In genomic region chr2:132416080-132416911, GRCh38 we compare ENCODE assay signal across 9 cellular contexts. TPM values are rescaled to one million over a fixed set of nuclear protein-coding genes. Genes with fewer than 3 reads are reported as not detected.
DNase-seq lines count a peak whose midpoint lies in the region; ATAC-seq, FAIRE-seq and TF ChIP-seq lines count a peak whose summit lies in the region.
"Had no signal": no experiment of that assay in that cellular context is flagged by ENCODE, and none has a peak within 500 bp of the region (broad histone marks: within the 10 kb centered on the region; RNA-seq: fewer than 3 reads in every experiment).

TSS of gene GPR39 (plus strand) at chr2:132416805.

- peak within 1 kb of the TSS; percentile 55 for H3K9ac ChIP-seq in trophoblast cell (ENCODE audit: low read length)

- H3K4ac ChIP-seq in trophoblast cell (ENCODE audit: low read depth, low read length): no peak within 1 kb of the TSS

- no peak within 1 kb of the TSS for H4K12ac ChIP-seq in trophoblast cell (ENCODE audit: low read depth, low read length)

- no peak within 1 kb of the TSS for H3K23ac ChIP-seq in trophoblast cell (ENCODE audit: low read length)

- no peak for TF ChIP-seq CTCF in WERI-Rb-1 (IDR thresholded peaks at IDR 0.05; ENCODE audit: low read depth, low read length)

- DNase-seq in DMS 273 (lab: John Stamatoyannopoulos, UW; ENCODE audit: unreplicated experiment) (peak; percentile 91), NCI-H1105 (lab: John Stamatoyannopoulos, UW) (peak; percentile 70), WERI-Rb-1 (peak; percentile 59), left cardiac atrium (peak; percentile 62), trophoblast cell (peak; percentile 85 to 91), GM12891 (ENCODE audit: insufficient read length, low spot score) (no peak)

- peak within 1 kb of the TSS; percentile 69 for H4K91ac ChIP-seq in trophoblast cell (ENCODE audit: low read depth, low read length)

- peak within 1 kb of the TSS; percentile 59 for H3K18ac ChIP-seq in trophoblast cell (ENCODE audit: low read length)

- H2BK5ac ChIP-seq in trophoblast cell (ENCODE audit: low read depth, low read length, poor library complexity): peak within 1 kb of the TSS; percentile 74

- no peak within 1 kb of the TSS for H3K27ac ChIP-seq in WERI-Rb-1
- peak within 1 kb of the TSS; percentile 77 for H3K27ac ChIP-seq in trophoblast cell (ENCODE audit: low read depth, low read length)
- H3K27ac ChIP-seq: neutrophil had no signal

- H3K4me2 ChIP-seq in trophoblast cell (ENCODE audit: low read length): peak within 1 kb of the TSS; percentile 91

- H3K4me3 ChIP-seq in WERI-Rb-1 (ENCODE audit: low read depth, low read length): peak within 1 kb of the TSS; percentile 71
- H3K4me3 ChIP-seq in trophoblast cell (ENCODE audit: low read depth, low read length): peak within 1 kb of the TSS; percentile 70

- no peak for TF ChIP-seq POLR2A in GM12891 (IDR thresholded peaks at IDR 0.05; ENCODE audit: low read depth, low read length)

- peak within 1 kb of the TSS; percentile 81 for H4K8ac ChIP-seq in trophoblast cell (ENCODE audit: low read depth, low read length)

- peak within 1 kb of the TSS; percentile 39 for H2BK120ac ChIP-seq in trophoblast cell (ENCODE audit: insufficient read depth, low read length, poor library complexity)

- peak within 1 kb of the TSS; percentile 61 for H3K14ac ChIP-seq in trophoblast cell (ENCODE audit: low read length)

- no peaks in the 10 kb centered on the region for H3K36me3 ChIP-seq in WERI-Rb-1
- H3K36me3 ChIP-seq in trophoblast cell (ENCODE audit: control insufficient read depth in 1 of 2, insufficient read depth in 2 of 2, low read length in 2 of 2): peaks cover 0 to 2% of the 10 kb centered on the region in 2 experiments
- H3K36me3 ChIP-seq: neutrophil had no signal

- no peaks in the 10 kb centered on the region for H3K27me3 ChIP-seq in WERI-Rb-1 (ENCODE audit: insufficient read depth, low read depth, severe bottlenecking)
- H3K27me3 ChIP-seq in trophoblast cell (ENCODE audit: insufficient read depth, low read length): no peaks in the 10 kb centered on the region

- WGBS in trophoblast cell (ENCODE audit: extremely low coverage, insufficient coverage, insufficient read length): no CpG with 5 or more reads among the region's 55 CpGs

- H2AK5ac ChIP-seq in trophoblast cell (ENCODE audit: low read length): peak within 1 kb of the TSS; percentile 20

- ATAC-seq in left cardiac atrium: peak; percentile 73 to 97
- no peak for ATAC-seq in GM18868 (IDR thresholded peaks at IDR 0.05; ENCODE audit: unreplicated experiment)
- no peak for ATAC-seq in HG02970 (IDR thresholded peaks at IDR 0.05; ENCODE audit: low FRiP score, unreplicated experiment)

- H2AFZ ChIP-seq in trophoblast cell (ENCODE audit: insufficient read depth, low read length, poor library complexity): peak within 1 kb of the TSS; percentile 15

- no peak for FAIRE-seq in GM12891 (lab: Jason Lieb, UNC)

- H3K79me2 ChIP-seq in trophoblast cell (ENCODE audit: control insufficient read depth, insufficient read depth, low read length, poor library complexity): no peaks in the 10 kb centered on the region

- H3K9me3 ChIP-seq in WERI-Rb-1 (ENCODE audit: severe bottlenecking) (no peaks in the 10 kb centered on the region), trophoblast cell (ENCODE audit: insufficient read depth, low read depth, low read length) (peaks cover 2% of the 10 kb centered on the region)
- H3K9me3 ChIP-seq: neutrophil had no signal

- H2BK12ac ChIP-seq in trophoblast cell (ENCODE audit: low read length): peak within 1 kb of the TSS; percentile 68

- H3K79me1 ChIP-seq in trophoblast cell (ENCODE audit: low read length): peaks cover 11% of the 10 kb centered on the region

- intact Hi-C loops in left cardiac atrium (cut with DNase I): no loop called here

- H3K4me1 ChIP-seq in trophoblast cell (ENCODE audit: control insufficient read depth in 1 of 2, insufficient read depth in 2 of 2, low read length in 2 of 2): peaks cover 13% of the 10 kb centered on the region in 2 experiments

TF ChIP-seq in GM12891, 5 proteins besides CTCF, POLR2A, EP300 and RAD21:
- TF ChIP-seq PAX5 (IDR thresholded peaks at IDR 0.05; ENCODE audit: insufficient read depth, low read length, severe bottlenecking) (no peak), TAF1 (IDR thresholded peaks at IDR 0.05; ENCODE audit: low read depth, low read length) (no peak), POLR2AphosphoS5 (IDR thresholded peaks at IDR 0.05; ENCODE audit: low read depth, low read length) (no peak), SPI1 (IDR thresholded peaks at IDR 0.05; ENCODE audit: low read depth, low read length) (no peak), POU2F2 (IDR thresholded peaks at IDR 0.05; ENCODE audit: low read depth, low read length) (no peak)

RNA-seq across cellular contexts. Expression of gene GPR39, which starts in this region (rescaled TPM):
- under 1 TPM in 1 of 2 donors, not detected in 1; 0.29 TPM for total RNA-seq in left cardiac atrium
- polyA plus RNA-seq in trophoblast cell (2013): 3.3 TPM in 2 replicates
- polyA plus RNA-seq in GM12891 (2012; ENCODE audit: low read depth, missing spikeins): not detected

Comparison
In these comparisons a context has a peak if more than half of its experiments do, and no peak if none do; other contexts are left out.
1. Peak in DNase-seq and ATAC-seq in left cardiac atrium; RNA of the gene not detected or under 1 TPM.